8 cellular contexts compared by ENCODE assay signal in genomic region chr5:62233083-62234046, GRCh38.
DNase-seq lines count a peak whose midpoint lies in the region; ATAC-seq and TF ChIP-seq lines count a peak whose summit lies in the region.
"Not testable (repeated sequence)": the region's sequence is repeated elsewhere in the genome, so short reads cannot be mapped to it uniquely, and the experiment has no call there.

No MANE protein-coding gene starts in this region.

- peak; percentile 62 for ATAC-seq in GM18519 (IDR thresholded peaks at IDR 0.05; ENCODE audit: low FRiP score, unreplicated experiment)
- peak; percentile 48 for ATAC-seq in GM21576 (IDR thresholded peaks at IDR 0.05; ENCODE audit: unreplicated experiment)
- ATAC-seq in HG03045 (IDR thresholded peaks at IDR 0.05; ENCODE audit: unreplicated experiment) = peak; percentile 54
- peak; percentile 31 for ATAC-seq in activated CD4-positive, alpha-beta T cell treated with anti-CD3 and anti-CD28 coated beads for 36 hours
- ATAC-seq in left lung = peak; percentile 43

- not testable (repeated sequence) for H3K9me3 Mint-ChIP-seq in activated CD4-positive, alpha-beta T cell treated with anti-CD3 and anti-CD28 coated beads for 36 hours (ENCODE audit: low read depth); dendritic cell treated with granulocyte-macrophage colony-stimulating factor and Interleukin-4, amounts not matched to agents 40 ng/mL and 50 ng/mL, for 4 days

- not testable (repeated sequence) for H3K36me3 ChIP-seq in left lung, tibial artery

- DNase-seq in LoVo (ENCODE audit: low spot score) = peak; percentile 69
- not testable (repeated sequence) for DNase-seq in activated CD4-positive, alpha-beta T cell treated with anti-CD3 and anti-CD28 coated beads for 36 hours; left lung; tibial artery

- H3K4me3 Mint-ChIP-seq in activated CD4-positive, alpha-beta T cell treated with anti-CD3 and anti-CD28 coated beads for 36 hours; dendritic cell treated with granulocyte-macrophage colony-stimulating factor and Interleukin-4, amounts not matched to agents 40 ng/mL and 50 ng/mL, for 4 days: not testable (repeated sequence)

- H3K27me3 ChIP-seq in left lung, tibial artery: not testable (repeated sequence)

- H3K27me3 Mint-ChIP-seq in activated CD4-positive, alpha-beta T cell treated with anti-CD3 and anti-CD28 coated beads for 36 hours; dendritic cell treated with granulocyte-macrophage colony-stimulating factor and Interleukin-4, amounts not matched to agents 40 ng/mL and 50 ng/mL, for 4 days: not testable (repeated sequence)

- H3K4me1 ChIP-seq in left lung = not testable (repeated sequence)
- H3K4me1 ChIP-seq in tibial artery = peaks cover 0 to 22% (median 11%) of the 10 kb centered on the region in 4 donors

- not testable (repeated sequence) for H3K27ac ChIP-seq in left lung
- H3K27ac ChIP-seq in tibial artery = peak overlapping the region; percentile 45 to 57

- TF ChIP-seq CTCF in left lung (IDR thresholded peaks at IDR 0.05); tibial artery (IDR thresholded peaks at IDR 0.05): not testable (repeated sequence)

- POLR2A ChIA-PET in activated CD4-positive, alpha-beta T cell treated with anti-CD3 and anti-CD28 coated beads for 36 hours (lab: Charles Lee) = not testable (repeated sequence)

- not testable (repeated sequence) for H3K4me3 ChIP-seq in left lung, tibial artery

- peaks cover 25% of the 10 kb centered on the region for H3K4me1 Mint-ChIP-seq in activated CD4-positive, alpha-beta T cell treated with anti-CD3 and anti-CD28 coated beads for 36 hours
- H3K4me1 Mint-ChIP-seq in dendritic cell treated with granulocyte-macrophage colony-stimulating factor and Interleukin-4, amounts not matched to agents 40 ng/mL and 50 ng/mL, for 4 days (ENCODE audit: low read depth) = peaks cover 30% of the 10 kb centered on the region

- CTCF ChIA-PET in activated CD4-positive, alpha-beta T cell treated with anti-CD3 and anti-CD28 coated beads for 36 hours (lab: Charles Lee) = interaction anchor here (1.0 kb wide), 1 partner anchor 9 kb away, joined by 4 read pairs; no protein-coding TSS in a partner anchor

- H3K9me3 ChIP-seq in left lung, tibial artery: not testable (repeated sequence)

- intact Hi-C loops in activated CD4-positive, alpha-beta T cell treated with anti-CD3 and anti-CD28 coated beads for 36 hours (cut with DNase I, micrococcal nuclease); dendritic cell treated with granulocyte-macrophage colony-stimulating factor and Interleukin-4, amounts not matched to agents 40 ng/mL and 50 ng/mL, for 4 days (cut with micrococcal nuclease); left lung (cut with DNase I); tibial artery (cut with DNase I; ENCODE audit: low total_unique reads): not testable (repeated sequence)

- not testable (repeated sequence) for H3K36me3 Mint-ChIP-seq in activated CD4-positive, alpha-beta T cell treated with anti-CD3 and anti-CD28 coated beads for 36 hours (ENCODE audit: low read depth); dendritic cell treated with granulocyte-macrophage colony-stimulating factor and Interleukin-4, amounts not matched to agents 40 ng/mL and 50 ng/mL, for 4 days (ENCODE audit: low read depth)

- H3K27ac Mint-ChIP-seq in activated CD4-positive, alpha-beta T cell treated with anti-CD3 and anti-CD28 coated beads for 36 hours = not testable (repeated sequence)
- H3K27ac Mint-ChIP-seq in dendritic cell treated with granulocyte-macrophage colony-stimulating factor and Interleukin-4, amounts not matched to agents 40 ng/mL and 50 ng/mL, for 4 days = peak overlapping the region; percentile 25
